1 cellular context compared by ENCODE assay signal in the genomic region with DNA sequence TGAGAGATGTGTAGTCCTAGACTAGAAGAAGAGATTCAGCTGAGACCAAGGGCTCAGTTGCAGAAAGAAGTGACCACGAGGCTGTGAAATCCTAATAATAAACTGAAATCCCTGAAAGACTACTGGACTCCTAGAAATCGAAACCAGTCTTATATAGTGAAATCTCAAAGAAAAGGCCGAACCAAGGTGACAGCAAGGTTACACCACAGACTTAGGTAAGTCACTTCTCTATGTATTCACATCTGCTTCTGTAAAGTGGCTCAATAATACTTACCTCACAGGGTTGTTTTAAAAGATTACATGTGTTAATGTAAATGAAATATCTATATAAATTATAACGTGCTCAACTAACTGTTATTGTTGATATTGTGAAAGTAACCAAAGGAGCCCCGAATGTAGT.
TF ChIP-seq lines count a peak whose summit lies in the region.

No MANE protein-coding gene starts in this region.

TF ChIP-seq in SK-N-SH treated with all-trans-retinoic acid at 6 μM for 48 hours, 23 proteins besides CTCF, POLR2A, EP300 and RAD21 (continued from another document):
- TF ChIP-seq PATZ1 (CRISPR knock-in tag; IDR thresholded peaks at IDR 0.05; ENCODE audit: borderline replicate concordance), result no peak
- TF ChIP-seq BACH2 (CRISPR knock-in tag; IDR thresholded peaks at IDR 0.05; ENCODE audit: borderline replicate concordance), result no peak
